Comparison of ENCODE assay signal across 15 cellular contexts in genomic region chr5:61479850-61480614, GRCh38.
DNase-seq lines count a peak whose midpoint lies in the region; ATAC-seq, FAIRE-seq and TF ChIP-seq lines count a peak whose summit lies in the region.
"Had no signal": no experiment of that assay in that cellular context is flagged by ENCODE, and none has a peak within 500 bp of the region (broad histone marks: within the 10 kb centered on the region; RNA-seq: fewer than 3 reads in every experiment).

No MANE protein-coding gene starts in this region.

- H4K20me1 ChIP-seq in HepG2 (ENCODE audit: insufficient read depth, low read length): no peaks in the 10 kb centered on the region

- POLR2A ChIA-PET in HepG2 (lab: Yijun Ruan, JAX): no interaction called here

- no peaks in the 10 kb centered on the region for H3K79me2 ChIP-seq in HepG2 (ENCODE audit: insufficient read depth, low read length)

- 51% methylated on average over 4 of the region's 4 CpGs for WGBS in liver
- WGBS in HepG2 (ENCODE audit: low lambda C conversion rate): 53% methylated on average over 4 of the region's 4 CpGs
- 31 to 35% methylated on average over 4 of the region's 4 CpGs for WGBS in body of pancreas, 2 donors
- WGBS in gastroesophageal sphincter (ENCODE audit: low coverage in 1 of 2), 2 donors: 75 to 90% methylated on average over 4 of the region's 4 CpGs
- 93 to 98% methylated on average over 4 of the region's 4 CpGs for WGBS in thyroid gland, 2 donors

- ATAC-seq in HepG2 (no peak), body of pancreas (peak; percentile 24), gastroesophageal sphincter (no peak), HG03175 (IDR thresholded peaks at IDR 0.05; ENCODE audit: unreplicated experiment) (no peak)
- ATAC-seq: GM12878 had no signal

- BruUV-seq in HepG2 (replicated peaks; lab: Mats Ljungman, UMichigan): no TSS peak

- H2AFZ ChIP-seq in HepG2 (ENCODE audit: low read length): no peak overlapping the region
- H2AFZ ChIP-seq: GM23248 had no signal

- no peak overlapping the region for H3K27ac ChIP-seq in liver (ENCODE audit: low read depth in 1 of 2, low read length in 2 of 2)
- H3K27ac ChIP-seq in HepG2 (ENCODE audit: extremely low read length, insufficient read depth, low read length): no peak overlapping the region
- peak overlapping the region in 2 of 4 donors; percentile 0 to 24 for H3K27ac ChIP-seq in body of pancreas
- no peak overlapping the region for H3K27ac ChIP-seq in gastroesophageal sphincter
- H3K27ac ChIP-seq in thyroid gland: no peak overlapping the region
- H3K27ac ChIP-seq: C4-2B, GM23248 had no signal

- H3K27me3 ChIP-seq in liver (ENCODE audit: control insufficient read depth in 4 of 4, insufficient read depth in 4 of 4, low read length in 3 of 4) (no peaks in the 10 kb centered on the region), HepG2 (ENCODE audit: control insufficient read depth in 1 of 2, insufficient read depth in 2 of 2, low read length in 2 of 2) (no peaks in the 10 kb centered on the region), body of pancreas (no peaks in the 10 kb centered on the region), mucosa of stomach (ENCODE audit: control insufficient read depth, insufficient read depth, low read length) (no peaks in the 10 kb centered on the region), gastroesophageal sphincter (no peaks in the 10 kb centered on the region), thyroid gland (no peaks in the 10 kb centered on the region)
- H3K27me3 ChIP-seq: BE2C had no signal

- in situ Hi-C loops in HepG2 (cut with HindIII; ENCODE audit: extremely low pct_ligation_motif_present, low pct_unique_long_range_greater_than_20kb): no loop called here

- no peak overlapping the region for H3K4me2 ChIP-seq in HepG2 (ENCODE audit: low read depth, low read length)

- H3K4me3 ChIP-seq in liver (ENCODE audit: low read depth in 1 of 3, low read length in 3 of 3) (no peak overlapping the region), HepG2 (replicated peaks in 1 of 3; ENCODE audit: insufficient read depth in 1 of 3, low read depth in 2 of 3, low read length in 3 of 3) (no peak overlapping the region), body of pancreas (no peak overlapping the region), mucosa of stomach (ENCODE audit: low read length) (peak overlapping the region; percentile 15), gastroesophageal sphincter (no peak overlapping the region), thyroid gland (replicated peaks in 1 of 3) (no peak overlapping the region)
- H3K4me3 ChIP-seq: GM12878, GM23248 had no signal

- H3K36me3 ChIP-seq in liver (ENCODE audit: control insufficient read depth in 4 of 4, insufficient read depth in 3 of 4, low read depth in 1 of 4, low read length in 3 of 4) (peaks cover 0 to 2% (median 0%) of the 10 kb centered on the region in 4 donors), HepG2 (replicated peaks in 1 of 2; ENCODE audit: control insufficient read depth in 1 of 2, insufficient read depth in 2 of 2, low read length in 2 of 2) (no peaks in the 10 kb centered on the region), body of pancreas (replicated peaks in 1 of 2; ENCODE audit: insufficient read depth in 1 of 2, low read depth in 2 of 2) (no peaks in the 10 kb centered on the region), mucosa of stomach (ENCODE audit: control insufficient read depth, insufficient read depth, low read length) (no peaks in the 10 kb centered on the region), gastroesophageal sphincter (no peaks in the 10 kb centered on the region), thyroid gland (no peaks in the 10 kb centered on the region)

- H3K9ac ChIP-seq in liver (ENCODE audit: low read depth in 1 of 2, low read length in 2 of 2) (peak overlapping the region; percentile 14 to 27), HepG2 (ENCODE audit: insufficient read depth, low read depth, low read length) (no peak overlapping the region), mucosa of stomach (ENCODE audit: low read length) (no peak overlapping the region)
- H3K9ac ChIP-seq: GM23248 had no signal

- H3K9me3 ChIP-seq in liver (ENCODE audit: control insufficient read depth in 4 of 4, low read length in 3 of 4): no peaks in the 10 kb centered on the region
- no peaks in the 10 kb centered on the region for H3K9me3 ChIP-seq in HepG2 (ENCODE audit: low read length)
- H3K9me3 ChIP-seq in body of pancreas: no peaks in the 10 kb centered on the region
- H3K9me3 ChIP-seq in mucosa of stomach (ENCODE audit: control insufficient read depth, low read length): no peaks in the 10 kb centered on the region
- H3K9me3 ChIP-seq in gastroesophageal sphincter: no peaks in the 10 kb centered on the region
- H3K9me3 ChIP-seq in thyroid gland: no peaks in the 10 kb centered on the region
- H3K9me3 ChIP-seq: BE2C had no signal

- DNase-seq in HepG2 (ENCODE audit: low spot score) (no peak), body of pancreas (no peak), thyroid gland (no peak)
- DNase-seq: BE2C; CD4-positive, alpha-beta memory T cell; DMS79; GM23248; H7 had no signal

- TF ChIP-seq CTCF in liver (IDR thresholded peaks at IDR 0.05; ENCODE audit: low read depth, low read length, missing input control): no peak
- no peak for TF ChIP-seq CTCF in HepG2 (CRISPR knock-in tag; IDR thresholded peaks at IDR 0.05)
- no peak for TF ChIP-seq CTCF in body of pancreas (IDR thresholded peaks at IDR 0.05)
- TF ChIP-seq CTCF in gastroesophageal sphincter (IDR thresholded peaks at IDR 0.05): no peak
- no peak for TF ChIP-seq CTCF in thyroid gland (IDR thresholded peaks at IDR 0.05)

- TF ChIP-seq POLR2A in HepG2 (IDR thresholded peaks at IDR 0.05; ENCODE audit: insufficient read depth in 1 of 2, low read depth in 2 of 2, low read length in 2 of 2) (no peak), body of pancreas (IDR thresholded peaks at IDR 0.05) (no peak), gastroesophageal sphincter (IDR thresholded peaks at IDR 0.05) (no peak), thyroid gland (IDR thresholded peaks at IDR 0.05) (no peak)

- TF ChIP-seq EP300 in HepG2 (IDR thresholded peaks at IDR 0.05; ENCODE audit: low read depth in 2 of 2, low read length in 2 of 2) (no peak), HepG2 (CRISPR knock-in tag; IDR thresholded peaks at IDR 0.05; ENCODE audit: borderline replicate concordance) (no peak), gastroesophageal sphincter (IDR thresholded peaks at IDR 0.05) (no peak)

- intact Hi-C loops in HepG2 (cut with micrococcal nuclease; ENCODE audit: unreplicated experiment): no loop called here
- intact Hi-C loops in body of pancreas (cut with DNase I): no loop called here
- intact Hi-C loops in thyroid gland (cut with DNase I): no loop called here

- no peak for FAIRE-seq in HepG2 (lab: Jason Lieb, UNC)
- FAIRE-seq: GM12878, GM18507 had no signal

- peaks cover 7 to 27% (median 12%) of the 10 kb centered on the region in 4 donors for H3K4me1 ChIP-seq in liver (ENCODE audit: control insufficient read depth in 4 of 4, insufficient read depth in 4 of 4, low read length in 3 of 4)
- no peaks in the 10 kb centered on the region for H3K4me1 ChIP-seq in HepG2 (ENCODE audit: insufficient read depth, low read length)
- H3K4me1 ChIP-seq in body of pancreas: peaks cover 33% of the 10 kb centered on the region
- peaks cover 25% of the 10 kb centered on the region for H3K4me1 ChIP-seq in mucosa of stomach (ENCODE audit: control insufficient read depth, insufficient read depth, low read length)
- peaks cover 0 to 11% (median 0%) of the 10 kb centered on the region in 3 donors for H3K4me1 ChIP-seq in gastroesophageal sphincter
- no peaks in the 10 kb centered on the region for H3K4me1 ChIP-seq in thyroid gland

- peak in 1 of 2 donors; percentile 4 for TF ChIP-seq RAD21 in liver (IDR thresholded peaks at IDR 0.05)
- TF ChIP-seq RAD21 in HepG2 (CRISPR knock-in tag; IDR thresholded peaks at IDR 0.05): no peak

- CTCF ChIA-PET in HepG2 (lab: Yijun Ruan, JAX; ENCODE audit: low intra/inter-chr PET ratio, low total read pairs): no interaction called here

TF ChIP-seq in liver, 16 proteins besides CTCF, POLR2A, EP300 and RAD21:
- TF ChIP-seq EGR1 (IDR thresholded peaks at IDR 0.05; ENCODE audit: low read depth in 2 of 2) (no peak), SP1 (IDR thresholded peaks at IDR 0.05) (peak; percentile 14), HNF4A (conservative IDR thresholded peaks at IDR 0.05) (peak; percentile 48 to 61)

TF ChIP-seq in HepG2, 621 proteins besides CTCF, POLR2A, EP300 and RAD21:
- TF ChIP-seq NFE2 (CRISPR knock-in tag; IDR thresholded peaks at IDR 0.05) (no peak), ZNF850 (CRISPR knock-in tag; conservative IDR thresholded peaks at IDR 0.05) (no peak), USF2 (IDR thresholded peaks at IDR 0.05; ENCODE audit: low read depth, low read length) (no peak), USF2 (CRISPR knock-in tag; IDR thresholded peaks at IDR 0.05; ENCODE audit: borderline replicate concordance) (no peak), NR1H2 (CRISPR knock-in tag; IDR thresholded peaks at IDR 0.05; ENCODE audit: borderline replicate concordance, low read depth) (no peak), ZC3H4 (CRISPR knock-in tag; IDR thresholded peaks at IDR 0.05; ENCODE audit: borderline replicate concordance) (no peak)

Comparison
In these comparisons a context has a peak if more than half of its experiments do, and no peak if none do; other contexts are left out.
1. H3K9ac ChIP-seq: peak in liver (2 of 2); none in HepG2 (single experiment) and mucosa of stomach (single experiment).